15 cellular contexts compared by ENCODE assay signal in genomic region chr2:182821172-182821571, GRCh38. TPM values are rescaled to one million over a fixed set of nuclear protein-coding genes. Genes with fewer than 3 reads are reported as not detected.
"Had no signal": no experiment of that assay in that cellular context is flagged by ENCODE, and none has a peak within 500 bp of the region (broad histone marks: within the 10 kb centered on the region; RNA-seq: fewer than 3 reads in every experiment).

No MANE protein-coding gene starts in this region.

- H3K27ac ChIP-seq: heart left ventricle, sigmoid colon had no signal

- H3K4me3 ChIP-seq: heart left ventricle, sigmoid colon had no signal

- DNase-seq: activated CD4-positive, alpha-beta T cell treated with anti-CD3 and anti-CD28 coated beads, Interleukin-2, amount 50 U/mL, for 1 hour; activated CD4-positive, CD25-positive, alpha-beta regulatory T cell; activated effector memory CD4-positive, alpha-beta T cell treated with Interleukin-2 at 50 U/mL for 16 hours; activated T-cell treated with anti-CD3 and anti-CD28 coated beads, Interleukin-2, amount 50 U/mL, for 24 hours; amygdala; cerebellar nuclear complex; dermis blood vessel endothelial cell; endodermal cell; heart left ventricle; sigmoid colon; stimulated activated naive CD4-positive, alpha-beta T cell treated with Interleukin-2 at 50 U/mL for 16 hours had no signal

- H3K36me3 ChIP-seq: heart left ventricle, sigmoid colon had no signal

- H3K27me3 ChIP-seq: heart left ventricle, sigmoid colon had no signal

- FAIRE-seq: frontal cortex, islet of Langerhans had no signal

RNA-seq across cellular contexts. Expression of gene FRZB, which starts 45.3 kb away (rescaled TPM):
- total RNA-seq: activated naive CD4-positive, alpha-beta T cell treated with anti-CD3 and anti-CD28 coated beads, Interleukin-2, amount 50 U/mL, for 72 hours; T-helper 1 cell treated with Interleukin-12 subunit alpha and Interleukin-12 subunit beta and Interleukin-4 antibody, amounts not matched to agents 30 ng/mL and 1 ng/mL, for 36 hours had no signal
